In genomic region chr19:3042545-3043267, GRCh38 we compare ENCODE assay signal across 13 cellular contexts. TPM values are rescaled to one million over a fixed set of nuclear protein-coding genes. Genes with fewer than 3 reads are reported as not detected.
DNase-seq lines count a peak whose midpoint lies in the region; ATAC-seq and TF ChIP-seq lines count a peak whose summit lies in the region.
"Had no signal": no experiment of that assay in that cellular context is flagged by ENCODE, and none has a peak within 500 bp of the region (broad histone marks: within the 10 kb centered on the region; RNA-seq: fewer than 3 reads in every experiment).

No MANE protein-coding gene starts in this region.

- WGBS in spleen, 5 donors, result 41 to 48% (median 44%) methylated on average over 16 of the region's 16 CpGs

- TF ChIP-seq POLR2A in spleen (IDR thresholded peaks at IDR 0.05), result no peak

- intact Hi-C loops in spleen (cut with DNase I; ENCODE audit: low total_unique reads), result no loop called here

- H3K36me3 ChIP-seq in iPS-20b (ENCODE audit: insufficient read depth, low read depth, low read length) (no peaks in the 10 kb centered on the region), spleen (no peaks in the 10 kb centered on the region)
- H3K36me3 ChIP-seq: gastroesophageal sphincter had no signal

- no peak for ATAC-seq in HG03354 (IDR thresholded peaks at IDR 0.05; ENCODE audit: poor library complexity, severe bottlenecking, unreplicated experiment)
- no peak for ATAC-seq in HG02852 (IDR thresholded peaks at IDR 0.05; ENCODE audit: unreplicated experiment)
- ATAC-seq: A549, gastroesophageal sphincter, left lobe of liver had no signal

- TF ChIP-seq CTCF in spleen (IDR thresholded peaks at IDR 0.05 in 8 of 11, conservative IDR thresholded peaks at IDR 0.05 in 3 of 11), result no peak

- no peak overlapping the region for H3K9ac ChIP-seq in iPS-20b (ENCODE audit: low read depth, low read length)

- H3K9me3 ChIP-seq in iPS-20b (ENCODE audit: insufficient read depth, low read depth, low read length), result no peaks in the 10 kb centered on the region
- no peaks in the 10 kb centered on the region for H3K9me3 ChIP-seq in spleen
- H3K9me3 ChIP-seq: A549, gastroesophageal sphincter had no signal

- DNase-seq in NCI-H2227 (lab: John Stamatoyannopoulos, UW; ENCODE audit: unreplicated experiment) (peak; percentile 25), NCI-H2227 treated with DMSO at 0.1 percent for 48 hours (lab: John Stamatoyannopoulos, UW) (no peak), NCI-H69 (lab: John Stamatoyannopoulos, UW) (peak; percentile 61), spleen (no peak)
- no peak for DNase-seq in stimulated activated CD4-positive, alpha-beta T cell treated with anti-CD3 and anti-CD28 coated beads, Interleukin-15, amount 100 ng/mL, for 24 hours
- DNase-seq: HFFc6, NCI-H524 had no signal

- H3K27me3 ChIP-seq in iPS-20b (ENCODE audit: insufficient read depth, low read length) (peaks cover 71% of the 10 kb centered on the region), spleen (replicated peaks in 1 of 7) (peaks cover 0 to 35% (median 4%) of the 10 kb centered on the region in 7 donors)
- H3K27me3 ChIP-seq: gastroesophageal sphincter had no signal

- no peak overlapping the region for H3K27ac ChIP-seq in iPS-20b (ENCODE audit: low read length)
- peak overlapping the region in 6 of 8 donors; percentile 40 to 70 (median 54) for H3K27ac ChIP-seq in spleen

- H3K4me1 ChIP-seq in iPS-20b (ENCODE audit: insufficient read depth, low read length) (peaks cover 5% of the 10 kb centered on the region; the same call in 1 of the 2 replicates), spleen (peaks cover 0 to 42% (median 14%) of the 10 kb centered on the region in 6 donors)
- H3K4me1 ChIP-seq: A549 had no signal

- H3K4me3 ChIP-seq in iPS-20b (ENCODE audit: low read length) (peak overlapping the region; percentile 54), spleen (no peak overlapping the region)
- H3K4me3 ChIP-seq: A549 had no signal

RNA-seq across cellular contexts. Expression of gene TLE2, which starts 13.6 kb away (rescaled TPM):
- total RNA-seq in spleen, result 10 to 100 TPM; 31.7 to 88.0 (median 40.2) TPM
- 10 to 100 TPM; 12.0 to 46.7 (median 22.8) TPM for polyA plus RNA-seq in spleen

RNA-seq across cellular contexts. Expression of gene TLE5, which starts 19.6 kb away (rescaled TPM):
- 100 to 1,000 TPM; 325 to 569 (median 425) TPM for total RNA-seq in spleen
- polyA plus RNA-seq in spleen, result 100 to 1,000 TPM; 428 to 618 (median 514) TPM

RNA-seq across cellular contexts. Expression of gene GNA11, which starts 51.5 kb away (rescaled TPM):
- 10 to 100 TPM; 22.6 to 41.5 (median 33.4) TPM for total RNA-seq in spleen
- 10 to 100 TPM in 1 of 3 donors, 1 to 10 TPM in 2; 5.1 to 22.7 (median 6.1) TPM for polyA plus RNA-seq in spleen

Comparison
In these comparisons a context has a peak if more than half of its experiments do, and no peak if none do; other contexts are left out.
1. DNase-seq: peak in NCI-H2227 (single experiment) and NCI-H69 (single experiment); none in NCI-H2227 treated with DMSO at 0.1 percent for 48 hours (single experiment), spleen (single experiment) and stimulated activated CD4-positive, alpha-beta T cell treated with anti-CD3 and anti-CD28 coated beads, Interleukin-15, amount 100 ng/mL, for 24 hours (single experiment).